Comparison of ENCODE assay signal across 11 cellular contexts in genomic region chr3:195897853-195898415, GRCh38. TPM values are rescaled to one million over a fixed set of nuclear protein-coding genes. Genes with fewer than 3 reads are reported as not detected.
A peak's percentile ranks its signal among the peaks of the same experiment; 100 is the strongest.
DNase-seq lines count a peak whose midpoint lies in the region; ATAC-seq and TF ChIP-seq lines count a peak whose summit lies in the region.
"Had no signal": no experiment of that assay in that cellular context is flagged by ENCODE, and none has a peak within 500 bp of the region (broad histone marks: within the 10 kb centered on the region; RNA-seq: fewer than 3 reads in every experiment).

No MANE protein-coding gene starts in this region.

- POLR2A ChIA-PET in CD8-positive, alpha-beta memory T cell (lab: Charles Lee) = interaction anchor here (6.0 kb wide), 1 partner anchor 10 kb away, joined by 77 read pairs; the partner anchor contains the start of gene TNK2
- POLR2A ChIA-PET in activated B cell treated with CpG ODN at 0.5 μM for 24 hours (lab: Charles Lee) = interaction anchor here (6.3 kb wide), 1 partner anchor 9 kb away, joined by 217 read pairs; the partner anchor contains the start of gene TNK2

- H3K4me3 ChIP-seq in CD8-positive, alpha-beta memory T cell (ENCODE audit: low read length) = no peak overlapping the region

- H3K4me1 ChIP-seq in CD8-positive, alpha-beta memory T cell (ENCODE audit: insufficient read depth, low read length) = peaks cover 60% of the 10 kb centered on the region

- H3K27ac ChIP-seq in CD8-positive, alpha-beta memory T cell (ENCODE audit: low read depth, low read length) = no peak overlapping the region

- H3K27me3 Mint-ChIP-seq in CD8-positive, alpha-beta memory T cell = no peaks in the 10 kb centered on the region
- H3K27me3 Mint-ChIP-seq in activated B cell treated with CpG ODN at 0.5 μM for 24 hours = no peaks in the 10 kb centered on the region

- peaks cover 0 to 8% (median 0%) of the 10 kb centered on the region in 3 donors for H3K36me3 Mint-ChIP-seq in CD8-positive, alpha-beta memory T cell
- no peaks in the 10 kb centered on the region for H3K36me3 Mint-ChIP-seq in activated B cell treated with CpG ODN at 0.5 μM for 24 hours (ENCODE audit: low read depth)

- H3K27ac Mint-ChIP-seq in CD8-positive, alpha-beta memory T cell = peak overlapping the region; percentile 52 to 92 (median 74)
- H3K27ac Mint-ChIP-seq in activated B cell treated with CpG ODN at 0.5 μM for 24 hours = peak overlapping the region; percentile 67

- no peak for TF ChIP-seq CTCF in activated B cell treated with CpG ODN at 0.5 μM for 24 hours (IDR thresholded peaks at IDR 0.05)

- H3K4me1 Mint-ChIP-seq in CD8-positive, alpha-beta memory T cell = peaks cover 41 to 70% (median 51%) of the 10 kb centered on the region in 3 donors
- H3K4me1 Mint-ChIP-seq in activated B cell treated with CpG ODN at 0.5 μM for 24 hours = peaks cover 84% of the 10 kb centered on the region

- in situ Hi-C loops in ACHN (cut with HindIII; ENCODE audit: low pct_ligation_motif_present, low pct_unique_long_range_greater_than_20kb, low sequenced_read_pairs) = no loop called here

- intact Hi-C loops in activated B cell treated with CpG ODN at 0.5 μM for 24 hours (cut with micrococcal nuclease) = loop anchor here (5.0 kb wide), 1 partner anchor 94 kb away; no protein-coding TSS in a partner anchor

- no peaks in the 10 kb centered on the region for H3K9me3 ChIP-seq in CD8-positive, alpha-beta memory T cell (ENCODE audit: low read length)
- H3K9me3 ChIP-seq: heart left ventricle had no signal

- DNase-seq in ACHN (peak; percentile 19), activated B cell treated with CpG ODN at 0.5 μM for 24 hours (no peak), islet precursor cell (peak; percentile 94), epidermal melanocyte (ENCODE audit: insufficient read length, low spot score) (no peak), KG1 (lab: John Stamatoyannopoulos, UW) (no peak), D341Med (ENCODE audit: low spot score) (no peak)
- no peak for DNase-seq in CD8-positive, alpha-beta memory T cell
- DNase-seq: activated CD4-positive, alpha-beta T cell treated with anti-CD3 and anti-CD28 coated beads, Interleukin-2, amount 50 U/mL, for 4 hours; GF-D8 had no signal

- H3K27me3 ChIP-seq in CD8-positive, alpha-beta memory T cell (ENCODE audit: insufficient read depth, low read length, poor library complexity, severe bottlenecking) = no peaks in the 10 kb centered on the region
- H3K27me3 ChIP-seq: heart left ventricle had no signal

- no peaks in the 10 kb centered on the region for H3K9me3 Mint-ChIP-seq in CD8-positive, alpha-beta memory T cell
- H3K9me3 Mint-ChIP-seq in activated B cell treated with CpG ODN at 0.5 μM for 24 hours = no peaks in the 10 kb centered on the region

- CTCF ChIA-PET in CD8-positive, alpha-beta memory T cell (lab: Charles Lee) = interaction anchor here (5.9 to 11.1 kb wide), 2 partner anchors 9 to 16 kb away, joined by 147 to 176 read pairs; partner anchors contain the start of gene TNK2
- CTCF ChIA-PET in activated B cell treated with CpG ODN at 0.5 μM for 24 hours (lab: Charles Lee) = interaction anchor here (1.4 to 4.9 kb wide), 2 partner anchors 16 to 18 kb away, joined by 3 to 103 read pairs; no protein-coding TSS in a partner anchor

- no peaks in the 10 kb centered on the region for H3K36me3 ChIP-seq in CD8-positive, alpha-beta memory T cell (ENCODE audit: insufficient read depth, low read length)
- H3K36me3 ChIP-seq: heart left ventricle had no signal

- ATAC-seq in activated B cell treated with CpG ODN at 0.5 μM for 24 hours (ENCODE audit: low read depth) = no peak
- no peak for ATAC-seq in HG02884 (IDR thresholded peaks at IDR 0.05; ENCODE audit: unreplicated experiment)
- ATAC-seq: heart left ventricle had no signal

- H3K4me3 Mint-ChIP-seq in CD8-positive, alpha-beta memory T cell = peak overlapping the region in 4 of 7 donors; percentile 32 to 66 (median 42)
- H3K4me3 Mint-ChIP-seq in activated B cell treated with CpG ODN at 0.5 μM for 24 hours = peak overlapping the region; percentile 29

RNA-seq across cellular contexts. Expression of gene TNK2, which starts 10.4 kb away (rescaled TPM):
- 10 to 100 TPM; 71.4 to 74.5 TPM for total RNA-seq in CD8-positive, alpha-beta memory T cell
- polyA plus RNA-seq in CD8-positive, alpha-beta memory T cell = 4.7 TPM
- 108 and 132 TPM in 2 replicates for total RNA-seq in activated B cell treated with CpG ODN at 0.5 μM for 24 hours

Comparison
In these comparisons a context has a peak if more than half of its experiments do, and no peak if none do; other contexts are left out.
1. DNase-seq: peak in ACHN (single experiment) and islet precursor cell (single experiment); none in CD8-positive, alpha-beta memory T cell (0 of 5), activated B cell treated with CpG ODN at 0.5 μM for 24 hours (single experiment), epidermal melanocyte (single experiment), KG1 (single experiment) and D341Med (single experiment).